Comparison of ENCODE assay signal across 28 cellular contexts in genomic region chr2:108981846-108982245, GRCh38. TPM values are rescaled to one million over a fixed set of nuclear protein-coding genes. Genes with fewer than 3 reads are reported as not detected.
"Had no signal": no experiment of that assay in that cellular context is flagged by ENCODE, and none has a peak within 500 bp of the region (broad histone marks: within the 10 kb centered on the region; RNA-seq: fewer than 3 reads in every experiment).

No MANE protein-coding gene starts in this region.

- ATAC-seq: heart right ventricle; stimulated activated effector memory CD8-positive, alpha-beta T cell treated with anti-CD3 and anti-CD28 coated beads, Interleukin-12 subunit alpha, Interleukin-12 subunit beta, amount 100 ng/mL, for 72 hours; stimulated activated naive CD8-positive, alpha-beta T cell treated with anti-CD3 and anti-CD28 coated beads, Interleukin-15, amount 100 ng/mL, for 72 hours had no signal

- H3K4me3 Mint-ChIP-seq: activated naive CD8-positive, alpha-beta T cell; natural killer cell treated with Interleukin-12 subunit alpha and Interleukin-12 subunit beta and Interleukin-15 and Interleukin-18, amount 100 ng/mL, for 72 hours; stimulated activated effector memory CD8-positive, alpha-beta T cell treated with anti-CD3 and anti-CD28 coated beads, Interleukin-12 subunit alpha, Interleukin-12 subunit beta, amount 100 ng/mL, for 72 hours; stimulated activated naive CD8-positive, alpha-beta T cell treated with anti-CD3 and anti-CD28 coated beads, Interleukin-15, amount 100 ng/mL, for 72 hours had no signal

- H3K27me3 ChIP-seq: ascending aorta, right lobe of liver had no signal

- H3K9me3 ChIP-seq: adrenal gland, ascending aorta, heart right ventricle, lower lobe of right lung, right lobe of liver, tibial artery had no signal

- DNase-seq: activated CD4-positive, alpha-beta T cell treated with anti-CD3 and anti-CD28 coated beads for 1 hour; activated CD4-positive, alpha-beta T cell treated with anti-CD3 and anti-CD28 coated beads, Interleukin-2, amount 50 U/mL, for 4 hours; activated T-cell treated with anti-CD3 and anti-CD28 coated beads, Interleukin-2, amount 50 U/mL, for 48 hours; adrenal gland; brain microvascular endothelial cell; caudate nucleus; dermis blood vessel endothelial cell; effector CD8-positive, alpha-beta T cell; erythroblast; foreskin fibroblast; heart right ventricle; kidney; lower lobe of right lung; posterior cingulate gyrus; right lobe of liver; small intestine; stimulated activated CD4-positive, alpha-beta T cell treated with anti-CD3 and anti-CD28 coated beads, Interleukin-2, amount 100 ng/mL, for 24 hours; stimulated activated naive CD8-positive, alpha-beta T cell treated with anti-CD3 and anti-CD28 coated beads, Interleukin-15, amount 100 ng/mL, for 72 hours; SW 1271; tibial artery; WERI-Rb-1 had no signal

- H3K36me3 ChIP-seq: adrenal gland, ascending aorta, brain microvascular endothelial cell, heart right ventricle, lower lobe of right lung, right lobe of liver, tibial artery, WERI-Rb-1 had no signal

- H3K4me3 ChIP-seq: adrenal gland, ascending aorta, heart right ventricle, lower lobe of right lung, right lobe of liver, tibial artery had no signal

- H3K4me1 ChIP-seq: adrenal gland, ascending aorta, heart right ventricle, tibial artery had no signal

- H3K27ac ChIP-seq: adrenal gland, ascending aorta, brain microvascular endothelial cell, heart right ventricle, lower lobe of right lung, tibial artery, WERI-Rb-1 had no signal

- H3K27me3 Mint-ChIP-seq: activated naive CD8-positive, alpha-beta T cell; stimulated activated naive CD8-positive, alpha-beta T cell treated with anti-CD3 and anti-CD28 coated beads, Interleukin-15, amount 100 ng/mL, for 72 hours had no signal

- H3K36me3 Mint-ChIP-seq: activated naive CD8-positive, alpha-beta T cell; natural killer cell treated with Interleukin-12 subunit alpha and Interleukin-12 subunit beta and Interleukin-15 and Interleukin-18, amount 100 ng/mL, for 72 hours; stimulated activated effector memory CD8-positive, alpha-beta T cell treated with anti-CD3 and anti-CD28 coated beads, Interleukin-12 subunit alpha, Interleukin-12 subunit beta, amount 100 ng/mL, for 72 hours had no signal

- H3K9me3 Mint-ChIP-seq: natural killer cell treated with Interleukin-12 subunit alpha and Interleukin-12 subunit beta and Interleukin-15 and Interleukin-18, amount 100 ng/mL, for 72 hours; stimulated activated effector memory CD8-positive, alpha-beta T cell treated with anti-CD3 and anti-CD28 coated beads, Interleukin-12 subunit alpha, Interleukin-12 subunit beta, amount 100 ng/mL, for 72 hours; stimulated activated naive CD8-positive, alpha-beta T cell treated with anti-CD3 and anti-CD28 coated beads, Interleukin-15, amount 100 ng/mL, for 72 hours had no signal

- H3K27ac Mint-ChIP-seq: activated naive CD8-positive, alpha-beta T cell; natural killer cell treated with Interleukin-12 subunit alpha and Interleukin-12 subunit beta and Interleukin-15 and Interleukin-18, amount 100 ng/mL, for 72 hours; stimulated activated effector memory CD8-positive, alpha-beta T cell treated with anti-CD3 and anti-CD28 coated beads, Interleukin-12 subunit alpha, Interleukin-12 subunit beta, amount 100 ng/mL, for 72 hours; stimulated activated naive CD8-positive, alpha-beta T cell treated with anti-CD3 and anti-CD28 coated beads, Interleukin-15, amount 100 ng/mL, for 72 hours had no signal

RNA-seq across cellular contexts. Expression of gene EDAR, which starts 7.2 kb away (rescaled TPM):
- total RNA-seq: adrenal gland; ascending aorta; dermis blood vessel endothelial cell; fibroblast of lung; mesenteric fat pad; natural killer cell treated with Interleukin-12 subunit alpha and Interleukin-12 subunit beta and Interleukin-15 and Interleukin-18, amount 100 ng/mL, for 72 hours; T-helper 2 cell treated with Interferon-gamma antibody and Interleukin-4, amounts not matched to agents 100 ng/mL and 5 ng/mL, for 36 hours had no signal
- polyA plus RNA-seq: adrenal gland, fibroblast of lung, heart right ventricle had no signal
